ENCODE assay signal across 1 cellular context in genomic region chr19:46478356-46478986, GRCh38.
A peak's percentile ranks its signal among the peaks of the same experiment; 100 is the strongest.
TF ChIP-seq lines count a peak whose summit lies in the region.

No MANE protein-coding gene starts in this region.

TF ChIP-seq in H1, 55 proteins besides CTCF, POLR2A, EP300 and RAD21:
- 0 out of 4 replicates have a peak, but pooled peaks of 1 of the 2 experiments have one; percentile 50 for TF ChIP-seq SIN3A (conservative IDR thresholded peaks at IDR 0.05 in 1 of 2, IDR thresholded peaks at IDR 0.05 in 1 of 2; ENCODE audit: low read depth in 1 of 2, low read length in 2 of 2)
- TF ChIP-seq SAP30 (IDR thresholded peaks at IDR 0.05; ENCODE audit: insufficient read depth, insufficient replicate concordance, low read length), result peak; percentile 26
- TF ChIP-seq YY1 (IDR thresholded peaks at IDR 0.05; ENCODE audit: low read depth, low read length), result 0 out of 2 replicates have a peak, but pooled peaks have one; percentile 29
- TF ChIP-seq SRF (IDR thresholded peaks at IDR 0.05; ENCODE audit: low read depth, low read length), result no peak
- TF ChIP-seq POU5F1 (IDR thresholded peaks at IDR 0.05; ENCODE audit: low read depth, low read length), result peak; percentile 38; the same call in 1 of the 2 replicates
